8 cellular contexts compared by ENCODE assay signal in the genomic region with DNA sequence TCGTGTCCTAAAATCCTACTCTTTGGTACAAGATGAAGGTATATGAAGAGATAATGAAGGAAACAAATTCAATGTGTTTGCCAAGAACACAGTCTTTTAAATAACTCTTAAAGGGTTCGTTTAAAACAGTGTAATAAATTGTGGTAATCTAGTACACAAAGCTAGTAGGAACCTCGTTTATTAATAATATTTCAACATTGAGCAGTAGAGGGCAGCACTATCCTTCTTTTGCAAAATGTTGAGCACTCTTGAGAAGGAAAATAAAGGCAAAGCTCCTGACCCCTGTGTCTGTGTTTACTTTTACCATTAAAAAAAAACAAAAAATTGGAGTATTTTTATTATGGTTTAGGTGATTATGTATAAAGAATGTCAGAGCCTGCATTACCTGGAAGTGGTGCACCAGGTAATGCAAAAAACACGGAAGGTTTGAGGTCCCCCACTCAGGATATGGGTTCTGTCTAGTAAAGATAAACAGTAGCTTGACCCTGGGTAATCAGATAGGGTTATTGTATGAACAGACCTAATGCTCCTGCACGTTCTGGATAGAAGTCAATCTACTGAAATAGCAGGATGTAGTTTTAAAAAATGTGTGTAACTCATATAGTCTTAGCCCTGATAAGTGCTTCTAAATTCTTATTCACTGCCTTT. TPM values are rescaled to one million over a fixed set of nuclear protein-coding genes. Genes with fewer than 3 reads are reported as not detected.
DNase-seq lines count a peak whose midpoint lies in the region; ATAC-seq and TF ChIP-seq lines count a peak whose summit lies in the region.

No MANE protein-coding gene starts in this region.

- CTCF ChIA-PET in GM10248 (lab: Yijun Ruan, JAX), result interaction anchor here (0.7 to 6.2 kb wide), 38 partner anchors 8 to 609 kb away, joined by 3 to 64 read pairs (median 4); no protein-coding TSS in a partner anchor

- H3K9me3 Mint-ChIP-seq in naive B cell, result no peaks in the 10 kb centered on the region

- H3K27ac ChIP-seq in OCI-LY3 (ENCODE audit: low read length) (no peak overlapping the region), dorsolateral prefrontal cortex (peak overlapping the region in 27 of 59 donors; percentile 6 to 63 (median 29))

- no peak overlapping the region for H2AFZ ChIP-seq in OCI-LY3 (ENCODE audit: low read depth, low read length)

- H3K27me3 ChIP-seq in OCI-LY3 (ENCODE audit: low read depth, low read length) (no peaks in the 10 kb centered on the region), dorsolateral prefrontal cortex (no peaks in the 10 kb centered on the region)

- H3K36me3 Mint-ChIP-seq in naive B cell, result no peaks in the 10 kb centered on the region

- TF ChIP-seq CTCF in GM10248 (IDR thresholded peaks at IDR 0.05; ENCODE audit: control extremely low read depth, extremely low read depth, low read depth, missing control alignments) (peak; percentile 62), OCI-LY3 (IDR thresholded peaks at IDR 0.05; ENCODE audit: low read depth, low read length) (peak; percentile 52), dorsolateral prefrontal cortex (IDR thresholded peaks at IDR 0.05 in 54 of 56, conservative IDR thresholded peaks at IDR 0.05 in 2 of 56; ENCODE audit: low read depth in 1 of 56, partially characterized antibody in 56 of 56) (peak; percentile 50 to 82 (median 71))

- H3K27me3 Mint-ChIP-seq in naive B cell, result no peaks in the 10 kb centered on the region

- H3K36me3 ChIP-seq in OCI-LY3 (replicated peaks; ENCODE audit: low read depth, low read length), result no peaks in the 10 kb centered on the region

- DNase-seq in GM10248 (ENCODE audit: extremely low spot score), result no peak
- no peak for DNase-seq in dorsolateral prefrontal cortex
- peak; percentile 48 for DNase-seq in naive B cell
- DNase-seq in stimulated activated CD4-positive, alpha-beta T cell treated with anti-CD3 and anti-CD28 coated beads, Interleukin-4, amount 100 ng/mL, for 24 hours, result no peak
- DNase-seq in T-helper 9 cell, result no peak

- H3K27ac Mint-ChIP-seq in naive B cell, result peak overlapping the region in 2 of 6 donors; percentile 3 to 45

- H3K4me3 ChIP-seq in OCI-LY3 (ENCODE audit: low read length), result no peak overlapping the region
- H3K4me3 ChIP-seq in dorsolateral prefrontal cortex, result peak overlapping the region in 24 of 59 donors; percentile 0 to 36 (median 10)

- peaks cover 5% of the 10 kb centered on the region; the same call in 1 of the 2 replicates for H3K79me2 ChIP-seq in OCI-LY3 (ENCODE audit: low read length)

- H3K4me1 ChIP-seq in OCI-LY3 (ENCODE audit: low read length), result peaks cover 6% of the 10 kb centered on the region

- no peak overlapping the region for H3K4me2 ChIP-seq in OCI-LY3 (ENCODE audit: low read length)

- intact Hi-C loops in dorsolateral prefrontal cortex (cut with DNase I), result loop anchor here (2.0 to 5.0 kb wide), 2 partner anchors 177 to 276 kb away; no protein-coding TSS in a partner anchor

- H3K9ac ChIP-seq in OCI-LY3 (ENCODE audit: low read length), result no peak overlapping the region

- H4K20me1 ChIP-seq in OCI-LY3 (ENCODE audit: insufficient read depth, low read length), result no peaks in the 10 kb centered on the region

- no peaks in the 10 kb centered on the region for H3K9me3 ChIP-seq in OCI-LY3 (ENCODE audit: insufficient read depth, low read length)

- peaks cover 8 to 16% (median 11%) of the 10 kb centered on the region in 3 donors for H3K4me1 Mint-ChIP-seq in naive B cell

- H3K4me3 Mint-ChIP-seq in naive B cell, result peak overlapping the region in 1 of 8 donors; percentile 69

- peak; percentile 53 for ATAC-seq in HG03280 (IDR thresholded peaks at IDR 0.05; ENCODE audit: unreplicated experiment)
- peak; percentile 47 to 53 for ATAC-seq in naive B cell (ENCODE audit: low read depth in 2 of 2)
- no peak for ATAC-seq in GM18517 (IDR thresholded peaks at IDR 0.05; ENCODE audit: unreplicated experiment)

- POLR2A ChIA-PET in GM10248 (lab: Yijun Ruan, JAX), result no interaction called here

RNA-seq across cellular contexts. Expression of gene GOT1, which starts 5.7 kb away (rescaled TPM):
- 100 to 1,000 TPM in 115 of 120 experiments, 10 to 100 TPM in 5; 81.6 to 316 (median 220) TPM for total RNA-seq in dorsolateral prefrontal cortex
- polyA plus RNA-seq in naive B cell (ENCODE audit: low read depth in 6 of 6), result 10 to 100 TPM in 5 of 6 donors, 1 to 10 TPM in 1; 8.8 to 15.5 (median 11.2) TPM
